ENCODE assay signal across 19 cellular contexts in the genomic region with DNA sequence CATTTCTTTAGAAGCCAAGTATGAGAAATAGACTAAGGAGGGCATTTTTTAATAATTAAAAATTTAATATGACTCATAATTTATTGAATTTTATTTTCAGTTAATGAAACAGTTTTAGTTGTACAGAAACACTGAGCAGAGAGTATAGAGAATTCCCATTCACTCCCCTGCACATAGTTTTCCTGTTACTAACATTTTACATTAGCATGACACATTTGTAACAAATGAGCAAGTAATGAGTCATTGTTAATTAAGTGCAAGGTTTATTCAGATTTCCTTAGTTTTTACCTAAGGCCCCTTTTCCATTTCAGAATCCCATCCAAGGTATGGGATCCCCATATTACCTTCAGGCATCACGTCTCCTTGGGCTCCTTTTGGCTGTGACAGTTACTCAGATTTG.
DNase-seq lines count a peak whose midpoint lies in the region; ATAC-seq and TF ChIP-seq lines count a peak whose summit lies in the region.
"Had no signal": no experiment of that assay in that cellular context is flagged by ENCODE, and none has a peak within 500 bp of the region (broad histone marks: within the 10 kb centered on the region; RNA-seq: fewer than 3 reads in every experiment).

No MANE protein-coding gene starts in this region.

- no peak for ATAC-seq in heart right ventricle
- ATAC-seq in GM18909 (IDR thresholded peaks at IDR 0.05; ENCODE audit: poor library complexity, unreplicated experiment), result no peak
- no peak for ATAC-seq in HG02678 (IDR thresholded peaks at IDR 0.05; ENCODE audit: unreplicated experiment)
- ATAC-seq: activated CD8-positive, alpha-beta T cell treated with anti-CD3 and anti-CD28 coated beads for 36 hours; activated naive CD4-positive, alpha-beta T cell treated with anti-CD3 and anti-CD28 coated beads, Interleukin-2, amount 50 U/mL, for 72 hours; activated T-cell treated with anti-CD3 and anti-CD28 coated beads, Interleukin-2, amount 50 U/mL, for 72 hours; stimulated activated memory B cell treated with anti-CD40 and anti-IgM and Interleukin-4, amounts not matched to agents 10 μg/mL and 1 μg/mL and 100 μg/mL, for 72 hours had no signal

- H3K4me1 ChIP-seq in HUES48 (ENCODE audit: control insufficient read depth, insufficient read depth, low read length), result peaks cover 16% of the 10 kb centered on the region
- H3K4me1 ChIP-seq in heart right ventricle, result peaks cover 0 to 14% (median 9%) of the 10 kb centered on the region in 9 donors

- H3K9me3 ChIP-seq in HUES48 (ENCODE audit: control insufficient read depth, insufficient read depth, low read length) (no peaks in the 10 kb centered on the region), heart right ventricle (no peaks in the 10 kb centered on the region)

- H3K9ac ChIP-seq in HUES48 (ENCODE audit: low read depth, low read length), result no peak overlapping the region

- DNase-seq in astrocyte of the hippocampus (ENCODE audit: low read depth, low spot score) (peak; percentile 44), fibroblast of villous mesenchyme (ENCODE audit: low read depth) (peak; percentile 54), NK-92 (lab: John Stamatoyannopoulos, UW; ENCODE audit: unreplicated experiment) (no peak), heart right ventricle (no peak)
- DNase-seq: activated CD8-positive, alpha-beta T cell treated with anti-CD3 and anti-CD28 coated beads for 36 hours; activated T-cell treated with anti-CD3 and anti-CD28 coated beads, Interleukin-2, amount 50 U/mL, for 72 hours; DMS153; H7; Karpas-422; NCI-H1417; NCI-H2227 treated with DMSO at 0.1 percent for 48 hours; NK-92 treated with Interleukin-12 subunit alpha and Interleukin-12 subunit beta, amount 100 ng/mL, for 24 hours; T-helper 1 cell had no signal

- no peaks in the 10 kb centered on the region for H3K27me3 ChIP-seq in HUES48 (ENCODE audit: control insufficient read depth, insufficient read depth, low read length)
- no peaks in the 10 kb centered on the region for H3K27me3 ChIP-seq in heart right ventricle
- H3K27me3 ChIP-seq: cardiac muscle cell had no signal

- 96 to 97% methylated on average over 1 of the region's 1 CpG for WGBS in heart right ventricle, 2 donors

- H3K27ac ChIP-seq in HUES48 (ENCODE audit: low read depth, low read length) (peak overlapping the region; percentile 25), heart right ventricle (no peak overlapping the region)
- H3K27ac ChIP-seq: cardiac muscle cell had no signal

- no peak for TF ChIP-seq CTCF in fibroblast of villous mesenchyme (IDR thresholded peaks at IDR 0.05; ENCODE audit: insufficient read depth, low read depth, low read length)
- TF ChIP-seq CTCF in heart right ventricle (IDR thresholded peaks at IDR 0.05), result no peak

- intact Hi-C loops in heart right ventricle (cut with DNase I), result loop anchor here in 5 of 10 donors (10.0 kb wide), 2 partner anchors 269 to 279 kb away; partner anchors contain the start of gene FZD8 (in 3 of the 5)

- H3K36me3 ChIP-seq in HUES48 (ENCODE audit: control insufficient read depth, insufficient read depth, low read length) (no peaks in the 10 kb centered on the region), heart right ventricle (no peaks in the 10 kb centered on the region)
- H3K36me3 ChIP-seq: cardiac muscle cell had no signal

- no peak overlapping the region for H3K4me3 ChIP-seq in HUES48 (ENCODE audit: low read depth, low read length)
- no peak overlapping the region for H3K4me3 ChIP-seq in fibroblast of villous mesenchyme (ENCODE audit: low read depth, low read length)
- no peak overlapping the region for H3K4me3 ChIP-seq in heart right ventricle
- H3K4me3 ChIP-seq: cardiac muscle cell had no signal

Comparison
In these comparisons a context has a peak if more than half of its experiments do, and no peak if none do; other contexts are left out.
1. DNase-seq: peak in astrocyte of the hippocampus (single experiment) and fibroblast of villous mesenchyme (single experiment); none in NK-92 (single experiment) and heart right ventricle (0 of 2).